In the genomic region with DNA sequence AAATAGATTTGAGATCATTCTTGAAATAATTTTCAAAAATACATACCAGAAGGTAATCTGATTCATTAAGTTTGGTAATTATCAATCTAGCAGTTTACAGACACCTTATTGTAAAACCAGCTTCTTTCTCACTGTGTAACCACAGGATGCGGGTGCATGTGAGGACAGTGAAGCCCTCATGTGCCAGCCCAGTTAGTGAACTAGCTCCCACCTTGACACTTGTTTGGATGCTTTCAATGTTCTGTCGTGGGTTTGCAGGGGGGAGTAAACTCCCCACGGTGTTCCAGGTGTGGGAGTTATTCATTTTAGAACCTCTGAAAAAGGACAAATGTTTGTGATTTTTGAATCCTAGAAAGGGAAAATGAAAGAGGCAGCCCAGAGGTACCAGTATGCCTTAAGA, we compare ENCODE assay signal across 20 cellular contexts. TPM values are rescaled to one million over a fixed set of nuclear protein-coding genes. Genes with fewer than 3 reads are reported as not detected.
DNase-seq lines count a peak whose midpoint lies in the region; ATAC-seq lines count a peak whose summit lies in the region.
"Had no signal": no experiment of that assay in that cellular context is flagged by ENCODE, and none has a peak within 500 bp of the region (broad histone marks: within the 10 kb centered on the region; RNA-seq: fewer than 3 reads in every experiment).

No MANE protein-coding gene starts in this region.

- peak overlapping the region; percentile 25 for H3K4me3 ChIP-seq in skeletal muscle satellite cell (ENCODE audit: low read length)
- H3K4me3 ChIP-seq: coronary artery, left lung, testis had no signal

- ATAC-seq in activated CD8-positive, alpha-beta memory T cell treated with anti-CD3 and anti-CD28 coated beads, Interleukin-2, amount 10 ng/mL, durations not matched to agents 7 days and 5 days: peak; percentile 37
- ATAC-seq in effector memory CD8-positive, alpha-beta T cell (replicated peaks): peak; percentile 76
- no peak for ATAC-seq in HG03565 (IDR thresholded peaks at IDR 0.05; ENCODE audit: unreplicated experiment)
- ATAC-seq: left lung had no signal

- H3K4me3 Mint-ChIP-seq in activated CD8-positive, alpha-beta memory T cell treated with anti-CD3 and anti-CD28 coated beads, Interleukin-2, amount 10 ng/mL, durations not matched to agents 7 days and 5 days: no peak overlapping the region
- H3K4me3 Mint-ChIP-seq in effector memory CD8-positive, alpha-beta T cell: peak overlapping the region; percentile 31 to 40
- H3K4me3 Mint-ChIP-seq: activated B cell treated with CpG ODN at 0.5 μM for 24 hours; activated CD4-positive, alpha-beta memory T cell treated with anti-CD3 and anti-CD28 coated beads, Interleukin-2, amount 10 ng/mL, durations not matched to agents 7 days and 5 days; activated naive CD8-positive, alpha-beta T cell treated with anti-CD3 and anti-CD28 coated beads for 36 hours had no signal

- H3K9me3 Mint-ChIP-seq in activated CD8-positive, alpha-beta memory T cell treated with anti-CD3 and anti-CD28 coated beads, Interleukin-2, amount 10 ng/mL, durations not matched to agents 7 days and 5 days (ENCODE audit: low read depth): no peaks in the 10 kb centered on the region
- no peaks in the 10 kb centered on the region for H3K9me3 Mint-ChIP-seq in effector memory CD8-positive, alpha-beta T cell
- H3K9me3 Mint-ChIP-seq: activated B cell treated with CpG ODN at 0.5 μM for 24 hours; activated CD4-positive, alpha-beta memory T cell treated with anti-CD3 and anti-CD28 coated beads, Interleukin-2, amount 10 ng/mL, durations not matched to agents 7 days and 5 days; activated naive CD8-positive, alpha-beta T cell treated with anti-CD3 and anti-CD28 coated beads for 36 hours had no signal

- peaks cover 24% of the 10 kb centered on the region for H3K4me1 ChIP-seq in skeletal muscle satellite cell (ENCODE audit: control insufficient read depth, insufficient read depth, low read length)
- H3K4me1 ChIP-seq: testis had no signal

- H3K4me2 ChIP-seq in skeletal muscle satellite cell (ENCODE audit: low read length): peak overlapping the region; percentile 70

- peak overlapping the region; percentile 37 for H3K9ac ChIP-seq in skeletal muscle satellite cell (ENCODE audit: low read depth, low read length)

- no peaks in the 10 kb centered on the region for H3K27me3 Mint-ChIP-seq in activated CD8-positive, alpha-beta memory T cell treated with anti-CD3 and anti-CD28 coated beads, Interleukin-2, amount 10 ng/mL, durations not matched to agents 7 days and 5 days
- no peaks in the 10 kb centered on the region for H3K27me3 Mint-ChIP-seq in effector memory CD8-positive, alpha-beta T cell
- H3K27me3 Mint-ChIP-seq: activated B cell treated with CpG ODN at 0.5 μM for 24 hours; activated CD4-positive, alpha-beta memory T cell treated with anti-CD3 and anti-CD28 coated beads, Interleukin-2, amount 10 ng/mL, durations not matched to agents 7 days and 5 days; activated naive CD8-positive, alpha-beta T cell treated with anti-CD3 and anti-CD28 coated beads for 36 hours had no signal

- H3K27ac Mint-ChIP-seq in activated CD8-positive, alpha-beta memory T cell treated with anti-CD3 and anti-CD28 coated beads, Interleukin-2, amount 10 ng/mL, durations not matched to agents 7 days and 5 days: no peak overlapping the region
- peak overlapping the region; percentile 81 to 83 for H3K27ac Mint-ChIP-seq in effector memory CD8-positive, alpha-beta T cell
- H3K27ac Mint-ChIP-seq: activated B cell treated with CpG ODN at 0.5 μM for 24 hours; activated CD4-positive, alpha-beta memory T cell treated with anti-CD3 and anti-CD28 coated beads, Interleukin-2, amount 10 ng/mL, durations not matched to agents 7 days and 5 days; activated naive CD8-positive, alpha-beta T cell treated with anti-CD3 and anti-CD28 coated beads for 36 hours had no signal

- peak; percentile 60 for DNase-seq in activated CD8-positive, alpha-beta memory T cell treated with anti-CD3 and anti-CD28 coated beads, Interleukin-2, amount 10 ng/mL, durations not matched to agents 7 days and 5 days
- no peak for DNase-seq in activated CD8-positive, alpha-beta memory T cell treated with anti-CD3 and anti-CD28 coated beads, Interleukin-2, amount 50 U/mL, for 48 hours
- peak; percentile 16 to 36 (median 34) for DNase-seq in effector memory CD8-positive, alpha-beta T cell
- DNase-seq in nucleus accumbens (lab: John Stamatoyannopoulos, UW) (no peak), C1 segment of cervical spinal cord (lab: John Stamatoyannopoulos, UW) (no peak)
- DNase-seq: activated B cell treated with CpG ODN at 0.5 μM for 24 hours; activated CD4-positive, alpha-beta memory T cell treated with anti-CD3 and anti-CD28 coated beads, Interleukin-2, amount 10 ng/mL, durations not matched to agents 7 days and 5 days; activated naive CD8-positive, alpha-beta T cell treated with anti-CD3 and anti-CD28 coated beads for 36 hours; DMS153; GOT3; left lung; NCI-H510A; occipital lobe; T-helper 9 cell; testis had no signal

- CTCF ChIA-PET in activated CD8-positive, alpha-beta memory T cell treated with anti-CD3 and anti-CD28 coated beads, Interleukin-2, amount 10 ng/mL, durations not matched to agents 7 days and 5 days (lab: Charles Lee): interaction anchor here (1.3 to 1.5 kb wide), 2 partner anchors 10 to 17 kb away, joined by 3 read pairs; no protein-coding TSS in a partner anchor

- H3K36me3 Mint-ChIP-seq in activated CD8-positive, alpha-beta memory T cell treated with anti-CD3 and anti-CD28 coated beads, Interleukin-2, amount 10 ng/mL, durations not matched to agents 7 days and 5 days: no peaks in the 10 kb centered on the region
- H3K36me3 Mint-ChIP-seq in effector memory CD8-positive, alpha-beta T cell (ENCODE audit: insufficient read depth): peaks cover 6% of the 10 kb centered on the region

- peaks cover 19% of the 10 kb centered on the region for H3K4me1 Mint-ChIP-seq in activated CD8-positive, alpha-beta memory T cell treated with anti-CD3 and anti-CD28 coated beads, Interleukin-2, amount 10 ng/mL, durations not matched to agents 7 days and 5 days
- H3K4me1 Mint-ChIP-seq in effector memory CD8-positive, alpha-beta T cell (ENCODE audit: low read depth in 2 of 2): peaks cover 37 to 49% of the 10 kb centered on the region in 2 donors
- H3K4me1 Mint-ChIP-seq: activated B cell treated with CpG ODN at 0.5 μM for 24 hours had no signal

- no peaks in the 10 kb centered on the region for H3K36me3 ChIP-seq in KOPT-K1 (ENCODE audit: insufficient read depth, low read length)
- H3K36me3 ChIP-seq in skeletal muscle satellite cell (ENCODE audit: insufficient read depth, low read length): peaks cover 31% of the 10 kb centered on the region

- H3K9me3 ChIP-seq in KOPT-K1 (ENCODE audit: insufficient read depth, low read length, poor library complexity, severe bottlenecking): no peaks in the 10 kb centered on the region
- no peaks in the 10 kb centered on the region for H3K9me3 ChIP-seq in skeletal muscle satellite cell (replicated peaks; ENCODE audit: low read length)
- H3K9me3 ChIP-seq: left lung, testis had no signal

- no peaks in the 10 kb centered on the region for H3K27me3 ChIP-seq in skeletal muscle satellite cell (ENCODE audit: control insufficient read depth, insufficient read depth, low read length)
- H3K27me3 ChIP-seq: left lung, testis had no signal

- H3K27ac ChIP-seq in KOPT-K1 (ENCODE audit: low read depth, low read length, poor library complexity, severe bottlenecking): peak overlapping the region; percentile 29
- H3K27ac ChIP-seq: coronary artery, RWPE1, testis had no signal

RNA-seq across cellular contexts. Expression of a gene that starts 59.0 kb away (rescaled TPM):
- 1 to 10 TPM; 4.8 to 5.1 TPM for total RNA-seq in activated CD8-positive, alpha-beta memory T cell treated with anti-CD3 and anti-CD28 coated beads, Interleukin-2, amount 10 ng/mL, durations not matched to agents 7 days and 5 days
- 4.2 and 4.6 TPM in 2 replicates for total RNA-seq in skeletal muscle satellite cell (2012; rRNA removed)

Comparison
In these comparisons a context has a peak if more than half of its experiments do, and no peak if none do; other contexts are left out.
1. DNase-seq: peak in activated CD8-positive, alpha-beta memory T cell treated with anti-CD3 and anti-CD28 coated beads, Interleukin-2, amount 10 ng/mL, durations not matched to agents 7 days and 5 days (single experiment) and effector memory CD8-positive, alpha-beta T cell (3 of 3); none in activated CD8-positive, alpha-beta memory T cell treated with anti-CD3 and anti-CD28 coated beads, Interleukin-2, amount 50 U/mL, for 48 hours (single experiment), nucleus accumbens (0 of 56) and C1 segment of cervical spinal cord (0 of 14).